Comparison of ENCODE assay signal across 13 cellular contexts in the genomic region with DNA sequence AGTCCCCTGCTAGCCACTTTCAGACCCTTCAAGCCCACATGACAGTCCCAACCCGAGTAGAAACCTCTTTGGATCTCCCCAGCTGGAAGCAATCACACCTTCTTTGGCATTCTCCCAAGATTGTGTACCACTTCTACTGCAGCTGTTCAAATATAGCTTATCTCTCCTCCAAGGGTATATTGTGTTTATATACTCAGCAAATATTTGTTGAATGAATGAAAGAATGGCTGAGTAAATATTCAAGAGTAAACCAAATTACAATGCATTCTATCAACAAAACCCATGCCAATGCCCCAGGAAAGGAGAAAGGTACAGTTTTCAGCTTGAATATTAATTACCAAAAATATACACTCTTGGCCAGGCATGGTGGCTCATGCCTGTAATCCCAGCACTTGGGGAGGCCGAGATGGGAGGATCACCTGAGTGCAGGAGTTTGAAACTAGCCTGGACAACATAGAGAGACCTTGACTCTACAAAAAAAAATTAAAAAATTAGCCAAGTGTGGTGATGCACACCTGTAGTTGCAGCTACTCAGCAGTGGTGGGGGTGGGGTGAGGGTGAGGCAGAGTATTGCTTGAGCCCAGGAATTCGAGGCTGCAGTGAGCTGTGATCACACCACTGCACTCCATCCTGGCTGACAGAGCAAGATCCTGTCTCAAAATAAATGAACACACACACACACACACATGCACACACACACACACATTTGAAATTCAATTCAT.
DNase-seq lines count a peak whose midpoint lies in the region; ATAC-seq and TF ChIP-seq lines count a peak whose summit lies in the region.
"Had no signal": no experiment of that assay in that cellular context is flagged by ENCODE, and none has a peak within 500 bp of the region (broad histone marks: within the 10 kb centered on the region; RNA-seq: fewer than 3 reads in every experiment).

No MANE protein-coding gene starts in this region.

- H3K9me3 ChIP-seq in body of pancreas (no peaks in the 10 kb centered on the region), transverse colon (no peaks in the 10 kb centered on the region)

- intact Hi-C loops in body of pancreas (cut with DNase I) (no loop called here), transverse colon (cut with DNase I; ENCODE audit: low total_unique reads) (no loop called here)

- peak overlapping the region; percentile 72 to 80 (median 75) for H3K27ac ChIP-seq in body of pancreas
- no peak overlapping the region for H3K27ac ChIP-seq in transverse colon
- H3K27ac ChIP-seq in GM23338 (ENCODE audit: low read depth), result no peak overlapping the region

- no peaks in the 10 kb centered on the region for H3F3A ChIP-seq in GM23338 (replicated peaks; ENCODE audit: low read depth)

- H3K27ac Mint-ChIP-seq in activated naive CD4-positive, alpha-beta T cell treated with anti-CD3 and anti-CD28 coated beads, Interleukin-2, amount 50 U/mL, for 72 hours, result peak overlapping the region; percentile 17 to 79
- no peak overlapping the region for H3K27ac Mint-ChIP-seq in GM23338

- no peak for DNase-seq in activated naive CD4-positive, alpha-beta T cell treated with anti-CD3 and anti-CD28 coated beads, Interleukin-2, amount 50 U/mL, for 72 hours (ENCODE audit: low spot score in 2 of 2)
- no peak for DNase-seq in activated naive CD4-positive, alpha-beta T cell treated with anti-CD3 and anti-CD28 coated beads, Interleukin-2, amount 50 U/mL, for 16 hours
- DNase-seq in NCI-H2107 treated with DMSO at 0.1 percent for 48 hours (lab: John Stamatoyannopoulos, UW; ENCODE audit: unreplicated experiment) (peak; percentile 89), body of pancreas (peak; percentile 58 to 87 (median 70)), transverse colon (peak; percentile 12), GM23338 (ENCODE audit: low spot score) (no peak)
- DNase-seq: ACHN; occipital lobe; stimulated activated CD4-positive, alpha-beta T cell treated with anti-CD3 and anti-CD28 coated beads, Interleukin-4, amount 100 ng/mL, for 4 hours; T-helper 9 cell; trophoblast cell had no signal

- H3K27me3 ChIP-seq in body of pancreas (no peaks in the 10 kb centered on the region), transverse colon (peaks cover 73% of the 10 kb centered on the region), GM23338 (ENCODE audit: insufficient read depth) (no peaks in the 10 kb centered on the region)

- TF ChIP-seq POLR2A in body of pancreas (IDR thresholded peaks at IDR 0.05) (no peak), transverse colon (IDR thresholded peaks at IDR 0.05) (no peak)

- no peak overlapping the region for H2AFZ ChIP-seq in GM23338

- peaks cover 0 to 11% of the 10 kb centered on the region in 2 donors for H3K36me3 Mint-ChIP-seq in activated naive CD4-positive, alpha-beta T cell treated with anti-CD3 and anti-CD28 coated beads, Interleukin-2, amount 50 U/mL, for 72 hours
- H3K36me3 Mint-ChIP-seq in GM23338 (ENCODE audit: low read depth), result no peaks in the 10 kb centered on the region; the same call in 2 of the 3 replicates

- no peaks in the 10 kb centered on the region for H3K9me3 Mint-ChIP-seq in activated naive CD4-positive, alpha-beta T cell treated with anti-CD3 and anti-CD28 coated beads, Interleukin-2, amount 50 U/mL, for 72 hours
- H3K9me3 Mint-ChIP-seq in GM23338, result no peaks in the 10 kb centered on the region

- WGBS in body of pancreas, 2 donors, result 19 to 28% methylated on average over 3 of the region's 3 CpGs
- 42 to 50% methylated on average over 3 of the region's 3 CpGs for WGBS in transverse colon (ENCODE audit: low coverage in 1 of 2), 2 donors

- in situ Hi-C loops in transverse colon (cut with MboI; ENCODE audit: low pct_ligation_motif_present in 1 of 4, low pct_unique_long_range_greater_than_20kb in 1 of 4, low sequenced_read_pairs in 3 of 4), result no loop called here

- peaks cover 11% of the 10 kb centered on the region for H3K4me1 Mint-ChIP-seq in GM23338

- H4K20me1 ChIP-seq in GM23338 (replicated peaks; ENCODE audit: insufficient read depth), result no peaks in the 10 kb centered on the region

- no peaks in the 10 kb centered on the region for H3K79me2 ChIP-seq in GM23338 (replicated peaks; ENCODE audit: insufficient read depth)

- no peaks in the 10 kb centered on the region for H3K36me3 ChIP-seq in body of pancreas (replicated peaks in 1 of 2; ENCODE audit: insufficient read depth in 1 of 2, low read depth in 2 of 2)
- H3K36me3 ChIP-seq in transverse colon, result no peaks in the 10 kb centered on the region
- no peaks in the 10 kb centered on the region for H3K36me3 ChIP-seq in GM23338 (ENCODE audit: insufficient read depth)

- no peak overlapping the region for H3K4me3 Mint-ChIP-seq in GM23338

- H3K4me3 ChIP-seq in body of pancreas (no peak overlapping the region), transverse colon (no peak overlapping the region), GM23338 (no peak overlapping the region)

- ATAC-seq in activated naive CD4-positive, alpha-beta T cell treated with anti-CD3 and anti-CD28 coated beads, Interleukin-2, amount 50 U/mL, for 72 hours, result no peak
- ATAC-seq in body of pancreas (peak; percentile 91), SK-N-SH treated with all-trans-retinoic acid at 6 μM for 48 hours (no peak), GM23338 (no peak)
- no peak for ATAC-seq in activated CD4-positive, CD25-positive, alpha-beta regulatory T cell treated with anti-CD3 and anti-CD28 coated beads, Interleukin-2, amount 50 U/mL, for 24 hours

- H3K4me2 ChIP-seq in GM23338, result no peak overlapping the region

- no peaks in the 10 kb centered on the region for H3K9me2 ChIP-seq in GM23338 (ENCODE audit: insufficient read depth)

- TF ChIP-seq CTCF in body of pancreas (IDR thresholded peaks at IDR 0.05), result no peak
- no peak for TF ChIP-seq CTCF in transverse colon (IDR thresholded peaks at IDR 0.05)
- TF ChIP-seq CTCF in GM23338 (conservative IDR thresholded peaks at IDR 0.05; ENCODE audit: low read depth in 2 of 2), result no peak

- H3K4me1 ChIP-seq in body of pancreas, result peaks cover 93% of the 10 kb centered on the region
- H3K4me1 ChIP-seq in transverse colon, result peaks cover 6 to 29% (median 14%) of the 10 kb centered on the region in 4 donors
- peaks cover 7% of the 10 kb centered on the region for H3K4me1 ChIP-seq in GM23338 (ENCODE audit: insufficient read depth)

- TF ChIP-seq EP300 in transverse colon (IDR thresholded peaks at IDR 0.05; ENCODE audit: low read depth), result no peak

- no peaks in the 10 kb centered on the region for H3K27me3 Mint-ChIP-seq in GM23338 (ENCODE audit: insufficient read depth, low read depth, poor library complexity)

TF ChIP-seq in SK-N-SH treated with all-trans-retinoic acid at 6 μM for 48 hours, 23 proteins besides CTCF, POLR2A, EP300 and RAD21:
- no peak for TF ChIP-seq CSDC2 (CRISPR knock-in tag; IDR thresholded peaks at IDR 0.05)
- no peak for TF ChIP-seq SNAI2 (CRISPR knock-in tag; IDR thresholded peaks at IDR 0.05)
- TF ChIP-seq ZNF70 (CRISPR knock-in tag; IDR thresholded peaks at IDR 0.05), result no peak
- TF ChIP-seq TOX (CRISPR knock-in tag; IDR thresholded peaks at IDR 0.05; ENCODE audit: borderline replicate concordance), result no peak

TF ChIP-seq in GM23338, 12 proteins besides CTCF, POLR2A, EP300 and RAD21:
- TF ChIP-seq, protein P1, sequence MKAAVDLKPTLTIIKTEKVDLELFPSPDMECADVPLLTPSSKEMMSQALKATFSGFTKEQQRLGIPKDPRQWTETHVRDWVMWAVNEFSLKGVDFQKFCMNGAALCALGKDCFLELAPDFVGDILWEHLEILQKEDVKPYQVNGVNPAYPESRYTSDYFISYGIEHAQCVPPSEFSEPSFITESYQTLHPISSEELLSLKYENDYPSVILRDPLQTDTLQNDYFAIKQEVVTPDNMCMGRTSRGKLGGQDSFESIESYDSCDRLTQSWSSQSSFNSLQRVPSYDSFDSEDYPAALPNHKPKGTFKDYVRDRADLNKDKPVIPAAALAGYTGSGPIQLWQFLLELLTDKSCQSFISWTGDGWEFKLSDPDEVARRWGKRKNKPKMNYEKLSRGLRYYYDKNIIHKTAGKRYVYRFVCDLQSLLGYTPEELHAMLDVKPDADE (IDR thresholded peaks at IDR 0.05), result no peak
- no peak for TF ChIP-seq JUNB (IDR thresholded peaks at IDR 0.05; ENCODE audit: unreplicated experiment)
- TF ChIP-seq EZH2phosphoT487 (IDR thresholded peaks at IDR 0.05; ENCODE audit: unreplicated experiment), result no peak
- no peak for TF ChIP-seq STAT1 (IDR thresholded peaks at IDR 0.05; ENCODE audit: unreplicated experiment)
- TF ChIP-seq ZNF114 (CRISPR knock-in tag; IDR thresholded peaks at IDR 0.05), result no peak

Comparison
In these comparisons a context has a peak if more than half of its experiments do, and no peak if none do; other contexts are left out.
1. DNase-seq: peak in NCI-H2107 treated with DMSO at 0.1 percent for 48 hours (single experiment), body of pancreas (4 of 4) and transverse colon (single experiment); none in activated naive CD4-positive, alpha-beta T cell treated with anti-CD3 and anti-CD28 coated beads, Interleukin-2, amount 50 U/mL, for 72 hours (0 of 2), activated naive CD4-positive, alpha-beta T cell treated with anti-CD3 and anti-CD28 coated beads, Interleukin-2, amount 50 U/mL, for 16 hours (single experiment) and GM23338 (single experiment).
2. H3K27ac ChIP-seq: peak in body of pancreas (4 of 4); none in transverse colon (0 of 4) and GM23338 (single experiment).